ENCODE assay signal across 8 cellular contexts in the genomic region with DNA sequence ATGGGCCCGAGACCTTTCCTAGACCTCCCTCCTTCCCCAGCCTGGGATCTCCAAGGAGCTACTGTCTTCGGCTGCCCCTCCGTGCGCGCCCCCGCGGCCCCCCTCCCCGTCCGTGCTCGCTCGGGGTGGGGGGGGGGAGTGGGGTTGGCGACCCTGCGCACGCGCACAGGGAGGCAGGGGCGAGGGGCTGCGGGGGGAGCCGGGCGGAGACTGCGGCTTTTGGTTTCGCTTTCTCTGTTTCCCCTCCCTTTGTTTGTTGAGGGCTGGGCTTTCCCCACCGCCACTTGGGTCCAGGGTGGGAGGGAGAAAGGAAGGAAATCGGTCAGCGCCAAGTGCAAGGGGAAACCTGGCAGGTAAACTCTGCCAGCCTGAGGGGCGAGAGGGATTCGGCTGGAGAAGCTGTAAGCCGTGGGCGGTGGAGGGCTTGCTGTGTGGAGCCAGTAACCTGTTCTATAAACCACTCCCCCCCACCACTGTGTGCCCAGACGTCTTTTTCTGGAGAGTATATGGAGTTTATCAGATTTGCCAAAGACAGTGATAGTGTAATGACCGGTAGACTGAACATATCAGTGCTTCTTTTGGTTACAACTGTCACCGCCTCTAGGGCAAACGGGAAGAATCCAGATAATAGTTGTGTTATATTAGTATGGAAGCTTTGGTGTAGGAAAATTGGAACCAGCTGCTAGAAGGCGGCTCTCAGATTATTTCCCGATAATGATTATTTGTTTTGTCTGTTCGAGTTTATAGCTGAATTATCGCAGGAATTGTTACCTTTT. TPM values are rescaled to one million over a fixed set of nuclear protein-coding genes. Genes with fewer than 3 reads are reported as not detected.
DNase-seq lines count a peak whose midpoint lies in the region; ATAC-seq, FAIRE-seq and TF ChIP-seq lines count a peak whose summit lies in the region.

No MANE protein-coding gene starts in this region.

- H3K27me3 Mint-ChIP-seq in MCF 10A (ENCODE audit: insufficient read depth, unreplicated experiment): no peaks in the 10 kb centered on the region

- TF ChIP-seq POLR2A in GM12892 (IDR thresholded peaks at IDR 0.05; ENCODE audit: low read depth, low read length): no peak

- CTCF ChIA-PET in MCF 10A (lab: Yijun Ruan, JAX): interaction anchor here (0.8 to 1.1 kb wide), 2 partner anchors 19 to 203 kb away, joined by 3 read pairs; no protein-coding TSS in a partner anchor

- H3K27ac Mint-ChIP-seq in MCF 10A (ENCODE audit: low read depth, unreplicated experiment): peak overlapping the region; percentile 94

- BruUV-seq in MCF 10A (replicated peaks; lab: Mats Ljungman, UMichigan): TSS peak; percentile 47

- peak; percentile 49 for DNase-seq in GM12892 (ENCODE audit: insufficient read length)
- peak; percentile 86 for DNase-seq in NCI-H146 treated with DMSO at 0.1 percent for 48 hours (lab: John Stamatoyannopoulos, UW; ENCODE audit: unreplicated experiment)
- DNase-seq in MCF 10A (ENCODE audit: unreplicated experiment): peak; percentile 53
- DNase-seq in iris pigment epithelial cell (ENCODE audit: low read depth): peak; percentile 45
- peak; percentile 56 to 78 for DNase-seq in stimulated activated CD4-positive, alpha-beta T cell treated with anti-CD3 and anti-CD28 coated beads, Interleukin-15, amount 100 ng/mL, for 1 hour (ENCODE audit: low read depth in 1 of 2, low spot score in 1 of 2)
- DNase-seq in KG1 (lab: John Stamatoyannopoulos, UW): no peak

- H3K36me3 Mint-ChIP-seq in MCF 10A (ENCODE audit: insufficient read depth, unreplicated experiment): peaks cover 77% of the 10 kb centered on the region

- peaks cover 43% of the 10 kb centered on the region for H3K4me1 Mint-ChIP-seq in MCF 10A (ENCODE audit: insufficient read depth, unreplicated experiment)

- H3K27ac ChIP-seq in VCaP: peak overlapping the region; percentile 99

- no peak for TF ChIP-seq CTCF in VCaP (conservative IDR thresholded peaks at IDR 0.05)
- no peak for TF ChIP-seq CTCF in MCF 10A (IDR thresholded peaks at IDR 0.05; ENCODE audit: unreplicated experiment)

- peak; percentile 65 for FAIRE-seq in GM12892 (lab: Jason Lieb, UNC)

- H3K9me3 Mint-ChIP-seq in MCF 10A (ENCODE audit: unreplicated experiment): no peaks in the 10 kb centered on the region

- POLR2A ChIA-PET in MCF 10A (lab: Yijun Ruan, JAX): interaction anchor here (0.6 to 9.6 kb wide), 35 partner anchors 12 to 1023 kb away, joined by 3 to 153 read pairs (median 4); partner anchors contain the start of genes APTX, NDUFB6, SMU1 and UBAP2

- ATAC-seq in HG02763 (IDR thresholded peaks at IDR 0.05; ENCODE audit: unreplicated experiment): peak; percentile 44

- peak overlapping the region; percentile 93 for H3K4me3 Mint-ChIP-seq in MCF 10A (ENCODE audit: unreplicated experiment)

- intact Hi-C loops in MCF 10A (cut with micrococcal nuclease): loop anchor here (2.0 kb wide), 1 partner anchor 25 kb away; the partner anchor contains the start of gene APTX

RNA-seq across cellular contexts. Expression of gene DNAJA1, which starts 0.7 kb away (rescaled TPM):
- 152 TPM for polyA plus RNA-seq in GM12892 (2012; ENCODE audit: missing spikeins)
- total RNA-seq in MCF 10A (2022): 58.2 and 82.7 TPM in 2 replicates

RNA-seq across cellular contexts. Expression of gene APTX, which starts 24.3 kb away (rescaled TPM):
- 42.3 TPM for polyA plus RNA-seq in GM12892 (2012; ENCODE audit: missing spikeins)
- 97.4 and 99.2 TPM in 2 replicates for total RNA-seq in MCF 10A (2022)

RNA-seq across cellular contexts. Expression of gene SMU1, which starts 50.7 kb away (rescaled TPM):
- 19.1 TPM for polyA plus RNA-seq in GM12892 (2012; ENCODE audit: missing spikeins)
- 17.2 and 19.3 TPM in 2 replicates for total RNA-seq in MCF 10A (2022)
